7 cellular contexts compared by ENCODE assay signal in the genomic region with DNA sequence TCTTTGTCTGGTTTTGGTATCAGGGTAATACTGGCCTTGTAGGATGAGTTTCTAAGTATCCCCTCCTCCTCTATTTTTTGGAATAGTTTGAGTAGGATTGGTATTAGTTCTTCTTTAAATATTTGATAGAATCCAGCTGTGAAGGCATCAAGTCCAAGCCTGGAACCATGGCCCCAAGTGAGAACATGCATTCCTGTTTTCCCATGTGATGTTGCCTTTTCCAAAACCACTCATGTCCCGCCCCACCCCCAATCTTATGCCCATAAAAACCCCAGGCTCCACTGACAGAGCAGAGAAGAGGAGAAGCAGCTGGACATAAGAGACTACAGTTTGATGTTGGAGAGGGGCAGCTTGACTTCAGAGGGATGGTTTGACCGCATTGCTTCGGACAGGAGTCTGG.
"Had no signal": no experiment of that assay in that cellular context is flagged by ENCODE, and none has a peak within 500 bp of the region (broad histone marks: within the 10 kb centered on the region; RNA-seq: fewer than 3 reads in every experiment).

No MANE protein-coding gene starts in this region.

- ATAC-seq: HCT116, K562 had no signal

- DNase-seq: GOT3, H7, HFFc6, IMR-90 had no signal

- H3K27ac Mint-ChIP-seq: HFFc6 had no signal

- H3K36me3 ChIP-seq: HAP-1 had no signal

- H3K4me1 ChIP-seq: HAP-1 had no signal

- H3K4me3 ChIP-seq: HAP-1, K562 had no signal

- H3K4me3 Mint-ChIP-seq: HFFc6 had no signal
